In the genomic region with DNA sequence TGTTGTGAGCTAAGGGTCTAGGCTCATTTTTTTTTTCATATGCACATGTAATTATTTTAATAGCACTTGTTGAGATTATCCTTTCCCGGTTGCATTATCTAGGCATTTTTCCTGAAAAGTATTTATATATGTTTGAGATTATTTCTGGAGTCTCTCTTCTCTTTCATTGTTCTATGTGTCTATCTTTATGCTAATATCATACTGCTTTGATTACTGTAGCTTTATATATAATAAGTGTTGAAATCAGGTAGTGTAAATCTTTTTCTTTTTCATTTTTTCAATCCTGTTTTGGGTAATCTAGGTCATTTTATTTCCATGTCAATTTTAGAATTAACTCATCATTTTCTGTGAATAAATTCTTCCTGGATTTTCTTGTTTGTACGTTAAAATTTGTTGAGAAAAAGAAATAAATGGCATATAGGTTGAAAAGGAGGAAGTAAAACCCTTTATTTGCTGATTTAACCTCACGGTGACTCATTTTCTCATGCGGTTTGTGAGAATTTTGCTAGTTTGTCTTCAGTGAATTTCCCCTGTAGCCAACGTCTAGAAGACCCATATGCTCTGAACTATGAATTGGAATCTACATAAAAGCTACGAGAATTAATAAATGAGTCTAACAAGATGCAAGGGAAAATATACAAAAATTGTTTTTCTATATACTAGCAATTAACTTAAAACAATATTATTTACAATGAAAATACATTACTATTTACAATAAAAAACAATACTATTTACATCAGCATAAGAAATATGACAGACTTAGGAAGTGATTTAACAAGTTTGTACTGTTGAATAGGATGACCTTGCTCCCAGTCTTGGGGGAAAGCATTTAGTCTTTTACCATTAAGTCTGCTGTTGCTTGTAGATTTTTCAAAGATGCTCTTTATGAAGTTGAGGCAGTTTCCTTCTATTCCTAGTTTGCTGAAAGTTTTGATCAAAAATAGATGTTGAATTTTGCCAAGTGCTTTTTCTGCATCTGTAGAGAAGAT, we compare ENCODE assay signal across 11 cellular contexts. TPM values are rescaled to one million over a fixed set of nuclear protein-coding genes. Genes with fewer than 3 reads are reported as not detected.
DNase-seq lines count a peak whose midpoint lies in the region; ATAC-seq and TF ChIP-seq lines count a peak whose summit lies in the region.
"Had no signal": no experiment of that assay in that cellular context is flagged by ENCODE, and none has a peak within 500 bp of the region (broad histone marks: within the 10 kb centered on the region; RNA-seq: fewer than 3 reads in every experiment).

No MANE protein-coding gene starts in this region.

- H3K4me1 ChIP-seq in OCI-LY7 (ENCODE audit: insufficient read depth, low read length, poor library complexity, severe bottlenecking), result no peaks in the 10 kb centered on the region
- H3K4me1 ChIP-seq in spleen, result peaks cover 0 to 16% (median 9%) of the 10 kb centered on the region in 6 donors
- H3K4me1 ChIP-seq: BLaER1 had no signal

- H3K36me3 ChIP-seq in OCI-LY7 (ENCODE audit: insufficient read depth, low read length), result no peaks in the 10 kb centered on the region
- H3K36me3 ChIP-seq in spleen, result no peaks in the 10 kb centered on the region
- H3K36me3 ChIP-seq: BLaER1, neutrophil had no signal

- no peaks in the 10 kb centered on the region for H3K79me2 ChIP-seq in OCI-LY7 (ENCODE audit: insufficient read depth, low read depth, low read length)

- H3K4me3 ChIP-seq in OCI-LY7 (ENCODE audit: low read depth, low read length, poor library complexity, severe bottlenecking), result no peak overlapping the region
- no peak overlapping the region for H3K4me3 ChIP-seq in spleen
- H3K4me3 ChIP-seq: BLaER1 had no signal

- CTCF ChIA-PET in OCI-LY7 (lab: Charles Lee; ENCODE audit: unreplicated experiment), result no interaction called here

- no peak overlapping the region for H3K4me2 ChIP-seq in OCI-LY7 (ENCODE audit: low read length)
- H3K4me2 ChIP-seq: BLaER1 had no signal

- H3K9me3 ChIP-seq in OCI-LY7 (ENCODE audit: low read length) (peaks cover 8% of the 10 kb centered on the region), spleen (peaks cover 0 to 29% (median 16%) of the 10 kb centered on the region in 8 donors)
- H3K9me3 ChIP-seq: neutrophil had no signal

- no peaks in the 10 kb centered on the region for H4K20me1 ChIP-seq in OCI-LY7 (ENCODE audit: insufficient read depth, low read length)
- H4K20me1 ChIP-seq: BLaER1 had no signal

- intact Hi-C loops in OCI-LY7 (cut with micrococcal nuclease; ENCODE audit: unreplicated experiment), result no loop called here
- intact Hi-C loops in spleen (cut with DNase I; ENCODE audit: low total_unique reads), result no loop called here

- POLR2A ChIA-PET in OCI-LY7 (lab: Charles Lee), result no interaction called here

- TF ChIP-seq CTCF in OCI-LY7 (conservative IDR thresholded peaks at IDR 0.05; ENCODE audit: low read length) (no peak), spleen (IDR thresholded peaks at IDR 0.05 in 8 of 11, conservative IDR thresholded peaks at IDR 0.05 in 3 of 11) (no peak)

- no peak overlapping the region for H2AFZ ChIP-seq in OCI-LY7 (ENCODE audit: low read length)

- peak; percentile 99 for ATAC-seq in GM19395 (IDR thresholded peaks at IDR 0.05; ENCODE audit: unreplicated experiment)
- ATAC-seq in HG03060 (IDR thresholded peaks at IDR 0.05; ENCODE audit: low read depth, unreplicated experiment), result peak; percentile 98

- no peak for TF ChIP-seq POLR2A in spleen (IDR thresholded peaks at IDR 0.05)

- peak; percentile 18 for DNase-seq in Caki2 (ENCODE audit: low read depth)
- peak; percentile 60 for DNase-seq in NOMO-1 treated with dmso at 0.1 percent for 144 hours (lab: John Stamatoyannopoulos, UW; ENCODE audit: unreplicated experiment)
- no peak for DNase-seq in OCI-LY7 (ENCODE audit: low spot score)
- DNase-seq in foreskin melanocyte, result no peak
- no peak for DNase-seq in AG08396 (ENCODE audit: low spot score)
- DNase-seq in spleen, result no peak
- DNase-seq: activated effector memory CD4-positive, alpha-beta T cell treated with anti-CD3 and anti-CD28 coated beads, Interleukin-2, amount 50 U/mL, for 16 hours had no signal

- in situ Hi-C loops in Caki2 (cut with HindIII; ENCODE audit: low pct_unique_long_range_greater_than_20kb, low sequenced_read_pairs), result no loop called here

- BruUV-seq in OCI-LY7 (replicated peaks; lab: Mats Ljungman, UMichigan), result no TSS peak

- 43 to 54% (median 50%) methylated on average over 6 of the region's 6 CpGs for WGBS in spleen, 5 donors

- no peaks in the 10 kb centered on the region for H3K27me3 ChIP-seq in spleen (replicated peaks in 1 of 7)
- H3K27me3 ChIP-seq: BLaER1 had no signal

- H3K27ac ChIP-seq in OCI-LY7 (ENCODE audit: low read depth, low read length, poor library complexity, severe bottlenecking) (no peak overlapping the region), spleen (no peak overlapping the region)
- H3K27ac ChIP-seq: BLaER1, neutrophil had no signal

- no peaks in the 10 kb centered on the region for H3K9me2 ChIP-seq in OCI-LY7 (ENCODE audit: insufficient read depth, low read length)

RNA-seq across cellular contexts. Expression of gene SYT16, which starts 54.7 kb away (rescaled TPM):
- under 0.01 TPM in 1 of 2 replicates, not detected in the other for total RNA-seq in Caki2 (2014; rRNA removed; shearing (Covaris generic); ENCODE audit: low replicate concordance)
- 0.10 and 0.13 TPM in 2 replicates for total RNA-seq in OCI-LY7 (2014; rRNA removed; shearing (Covaris generic))
- total RNA-seq in OCI-LY7 (2022), result 0.33 and 0.57 TPM in 2 replicates
- under 1 TPM in 5 of 7 donors, not detected in 2; 0.05 to 0.57 (median 0.17) TPM for total RNA-seq in spleen
- polyA plus RNA-seq in spleen, result under 1 TPM; 0.02 to 0.03 (median 0.02) TPM

Comparison
In these comparisons a context has a peak if more than half of its experiments do, and no peak if none do; other contexts are left out.
1. DNase-seq: peak in Caki2 (single experiment) and NOMO-1 treated with dmso at 0.1 percent for 144 hours (single experiment); none in OCI-LY7 (single experiment), foreskin melanocyte (single experiment), AG08396 (single experiment) and spleen (single experiment).